8 cellular contexts compared by ENCODE assay signal in genomic region chr5:115295775-115296129, GRCh38. TPM values are rescaled to one million over a fixed set of nuclear protein-coding genes. Genes with fewer than 3 reads are reported as not detected.
A peak's percentile ranks its signal among the peaks of the same experiment; 100 is the strongest.
DNase-seq lines count a peak whose midpoint lies in the region; ATAC-seq, FAIRE-seq and TF ChIP-seq lines count a peak whose summit lies in the region.

No MANE protein-coding gene starts in this region.

- peaks cover 4% of the 10 kb centered on the region for H3K4me1 Mint-ChIP-seq in activated naive CD4-positive, alpha-beta T cell treated with anti-CD3 and anti-CD28 coated beads for 36 hours (ENCODE audit: low read depth)
- peaks cover 12 to 22% of the 10 kb centered on the region in 2 donors for H3K4me1 Mint-ChIP-seq in natural killer cell

- H3K36me3 Mint-ChIP-seq in activated naive CD4-positive, alpha-beta T cell treated with anti-CD3 and anti-CD28 coated beads for 36 hours (ENCODE audit: low read depth): peaks cover 6% of the 10 kb centered on the region
- peaks cover 8% of the 10 kb centered on the region for H3K36me3 Mint-ChIP-seq in natural killer cell

- ATAC-seq in natural killer cell (peak in 1 of 3 donors; percentile 16), HG02852 (IDR thresholded peaks at IDR 0.05; ENCODE audit: unreplicated experiment) (no peak)

- H2BK15ac ChIP-seq in H1 (ENCODE audit: low read length): no peak overlapping the region

- H3K4me2 ChIP-seq in H1 (ENCODE audit: insufficient read depth in 1 of 2, low read depth in 2 of 2, low read length in 2 of 2): peak overlapping the region; percentile 80 to 86

- TF ChIP-seq CTCF in H1 (IDR thresholded peaks at IDR 0.05; ENCODE audit: control extremely low read depth in 1 of 3, insufficient read depth in 1 of 3, low read depth in 1 of 3, low read length in 3 of 3) (no peak), natural killer cell (IDR thresholded peaks at IDR 0.05) (no peak)

- peaks cover 0 to 51% of the 10 kb centered on the region in 2 experiments; a peak in 2 of 4 replicates for H3K79me2 ChIP-seq in H1 (ENCODE audit: control insufficient read depth in 1 of 2, insufficient read depth in 2 of 2, low read length in 2 of 2)

- H4K91ac ChIP-seq in H1 (replicated peaks; ENCODE audit: insufficient read length, low read length): no peak overlapping the region

- H3K4ac ChIP-seq in H1 (replicated peaks; ENCODE audit: insufficient read length, low read depth, low read length): peak overlapping the region; percentile 60

- no peaks in the 10 kb centered on the region for H3K9me3 ChIP-seq in H1 (ENCODE audit: insufficient read depth in 2 of 2, low read depth in 1 of 2, low read length in 1 of 2)

- H4K8ac ChIP-seq in H1 (ENCODE audit: extremely low read depth, insufficient read depth, low read length): peak overlapping the region; percentile 94; the same call in 1 of the 2 replicates

- no peak for TF ChIP-seq EP300 in H1 (IDR thresholded peaks at IDR 0.05; ENCODE audit: borderline replicate concordance in 1 of 2, low read depth in 2 of 2, low read length in 2 of 2)

- peaks cover 7% of the 10 kb centered on the region for H3K23me2 ChIP-seq in H1 (ENCODE audit: low read depth, low read length)

- H2AFZ ChIP-seq in H1 (ENCODE audit: low read length): peak overlapping the region; percentile 80

- peak overlapping the region; percentile 80 for H3K4me3 Mint-ChIP-seq in activated naive CD4-positive, alpha-beta T cell treated with anti-CD3 and anti-CD28 coated beads for 36 hours
- H3K4me3 Mint-ChIP-seq in natural killer cell: peak overlapping the region; percentile 78

- no peak overlapping the region for H3K23ac ChIP-seq in H1 (ENCODE audit: insufficient read length)

- peaks cover 2% of the 10 kb centered on the region; the same call in 1 of the 2 replicates for H3K79me1 ChIP-seq in H1 (ENCODE audit: low read depth, low read length)

- H2BK5ac ChIP-seq in H1 (ENCODE audit: low read depth, low read length): peak overlapping the region; percentile 44; the same call in 1 of the 2 replicates

- H3K27ac Mint-ChIP-seq in activated naive CD4-positive, alpha-beta T cell treated with anti-CD3 and anti-CD28 coated beads for 36 hours: no peak overlapping the region
- peak overlapping the region in 1 of 2 donors; percentile 40 for H3K27ac Mint-ChIP-seq in natural killer cell

- no peaks in the 10 kb centered on the region for H3K36me3 ChIP-seq in H1 (ENCODE audit: control insufficient read depth in 2 of 4, insufficient read depth in 4 of 4, low read length in 3 of 4)

- no peak for TF ChIP-seq POLR2A in H1 (IDR thresholded peaks at IDR 0.05; ENCODE audit: control extremely low read depth in 1 of 2, low read depth in 2 of 2, low read length in 2 of 2)

- no peak for DNase-seq in activated naive CD4-positive, alpha-beta T cell treated with anti-CD3 and anti-CD28 coated beads for 36 hours
- DNase-seq in activated naive CD4-positive, alpha-beta T cell treated with Interleukin-2 at 50 U/mL for 16 hours: no peak
- peak; percentile 50 for DNase-seq in NCI-H526 treated with DMSO at 0.1 percent for 48 hours (lab: John Stamatoyannopoulos, UW)
- DNase-seq in H1 (ENCODE audit: low read depth in 1 of 2, low spot score in 2 of 2): no peak
- DNase-seq in natural killer cell: no peak
- DNase-seq in G401 (ENCODE audit: low spot score): no peak
- no peak for DNase-seq in activated CD8-positive, alpha-beta memory T cell treated with anti-CD3 and anti-CD28 coated beads for 24 hours

- peaks cover 0 to 2% of the 10 kb centered on the region in 2 experiments for H4K20me1 ChIP-seq in H1 (replicated peaks in 1 of 2; ENCODE audit: control insufficient read depth in 1 of 2, insufficient read depth in 2 of 2, low read length in 2 of 2)

- H3K14ac ChIP-seq in H1 (ENCODE audit: insufficient read length): no peak overlapping the region

- 1% methylated on average over 11 of the region's 11 CpGs; no CpG with 5 or more reads in 1 of the 2 experiments for WGBS in H1 (ENCODE audit: extremely low coverage in 1 of 2, insufficient coverage in 1 of 2, insufficient read length in 1 of 2, insufficient replicate concordance in 2 of 2, low coverage in 1 of 2, low lambda C conversion rate in 2 of 2, missing lambda C conversion rate in 1 of 2), 2 experiments

- CTCF ChIA-PET in activated naive CD4-positive, alpha-beta T cell treated with anti-CD3 and anti-CD28 coated beads for 36 hours (lab: Charles Lee): no interaction called here
- CTCF ChIA-PET in H1 (lab: Charles Lee; ENCODE audit: partially characterized antibody): interaction anchor here (1.1 to 4.9 kb wide), 3 partner anchors 14 to 276 kb away, joined by 3 to 25 read pairs (median 4); no protein-coding TSS in a partner anchor

- H3K9ac ChIP-seq in H1 (replicated peaks in 1 of 4; ENCODE audit: extremely low read depth in 1 of 4, low read depth in 3 of 4, low read length in 3 of 4): peak overlapping the region; percentile 63 to 87 (median 86)

- peak; percentile 7 for FAIRE-seq in H1 (lab: Jason Lieb, UNC)

- H3K27me3 Mint-ChIP-seq in activated naive CD4-positive, alpha-beta T cell treated with anti-CD3 and anti-CD28 coated beads for 36 hours (ENCODE audit: low read depth): peaks cover 3% of the 10 kb centered on the region
- H3K27me3 Mint-ChIP-seq in natural killer cell (ENCODE audit: low read depth in 2 of 2): peaks cover 10 to 14% of the 10 kb centered on the region in 2 donors

- H3K56ac ChIP-seq in H1 (replicated peaks; ENCODE audit: insufficient read length, low read depth, low read length): no peak overlapping the region

- intact Hi-C loops in activated naive CD4-positive, alpha-beta T cell treated with anti-CD3 and anti-CD28 coated beads for 36 hours (cut with micrococcal nuclease): loop anchor here (1.0 to 5.0 kb wide), 6 partner anchors 33 to 546 kb away; partner anchors contain the start of genes AP3S1, ATG12, FEM1C and PGGT1B
- intact Hi-C loops in natural killer cell (cut with micrococcal nuclease): no loop called here

- in situ Hi-C loops in G401 (cut with HindIII; ENCODE audit: low sequenced_read_pairs): no loop called here

- 0 out of 7 replicates have a peak, but pooled peaks cover 0 to 2% (median 0%) of the 10 kb centered on the region in 4 experiments for H3K27me3 ChIP-seq in H1 (replicated peaks in 1 of 4; ENCODE audit: control insufficient read depth in 3 of 4, extremely low read depth in 1 of 4, insufficient read depth in 3 of 4, low read length in 3 of 4)

- H2BK20ac ChIP-seq in H1 (ENCODE audit: low read length): no peak overlapping the region

- POLR2A ChIA-PET in H1 (lab: Charles Lee; ENCODE audit: partially characterized antibody): interaction anchor here (0.6 to 2.0 kb wide), 13 partner anchors 10 to 476 kb away, joined by 3 to 18 read pairs (median 3); partner anchors contain the start of genes FEM1C and PGGT1B

- no peak overlapping the region for H2BK120ac ChIP-seq in H1 (replicated peaks; ENCODE audit: low read depth, low read length)

- H3K18ac ChIP-seq in H1 (ENCODE audit: extremely low read depth, low read length): peak overlapping the region; percentile 60

- H3K4me1 ChIP-seq in H1 (replicated peaks in 1 of 4; ENCODE audit: control insufficient read depth in 3 of 4, insufficient read depth in 4 of 4, low read length in 3 of 4): peaks cover 0 to 3% (median 1%) of the 10 kb centered on the region in 4 experiments; a peak in 2 of 7 replicates

- H3K9me3 Mint-ChIP-seq in activated naive CD4-positive, alpha-beta T cell treated with anti-CD3 and anti-CD28 coated beads for 36 hours: peaks cover 6% of the 10 kb centered on the region
- H3K9me3 Mint-ChIP-seq in natural killer cell: peaks cover 3 to 5% of the 10 kb centered on the region in 2 donors

- no peak for TF ChIP-seq RAD21 in H1 (IDR thresholded peaks at IDR 0.05 in 1 of 2, conservative IDR thresholded peaks at IDR 0.05 in 1 of 2; ENCODE audit: low read depth in 2 of 2, low read length in 2 of 2)

- peak overlapping the region; percentile 44 for H4K5ac ChIP-seq in H1 (ENCODE audit: insufficient read length, low read depth, low read length)

- peak overlapping the region; percentile 53; the same call in 1 of the 2 replicates for H3K27ac ChIP-seq in H1 (ENCODE audit: low read depth, low read length)

- H2BK12ac ChIP-seq in H1 (ENCODE audit: low read depth, low read length): peak overlapping the region; percentile 80; the same call in 1 of the 2 replicates

- H2AK5ac ChIP-seq in H1 (ENCODE audit: low read depth, low read length): no peak overlapping the region

- peak overlapping the region; percentile 87 to 98 (median 90) for H3K4me3 ChIP-seq in H1 (ENCODE audit: extremely low read depth in 1 of 4, insufficient read depth in 2 of 4, low read depth in 3 of 4, low read length in 4 of 4)

TF ChIP-seq in H1, 55 proteins besides CTCF, POLR2A, EP300 and RAD21:
- TF ChIP-seq ASH2L (IDR thresholded peaks at IDR 0.05; ENCODE audit: low read length) (peak; percentile 38), RFX5 (IDR thresholded peaks at IDR 0.05; ENCODE audit: borderline replicate concordance, low read depth, low read length) (no peak)
TF ChIP-seq in H1: peak in this region for 1.

RNA-seq across cellular contexts. Expression of gene CCDC112, which starts 0.7 kb away (rescaled TPM):
- 1 to 10 TPM; 1.9 to 2.1 TPM for total RNA-seq in activated naive CD4-positive, alpha-beta T cell treated with anti-CD3 and anti-CD28 coated beads for 36 hours
- total RNA-seq in H1 (2021; fragmentation: NEBNext Ultra II Directional; extraction: Animal tissue kit (Norgen Biotek cat#: 25700)): 13.2 and 15.6 TPM in 2 replicates
- polyA plus RNA-seq in H1 (2011; rRNA removed): 3.3 and 3.7 TPM in 2 replicates
- polyA plus RNA-seq in H1 (2011; cell fraction: cytosol; rRNA removed): 5.2 TPM
- polyA plus RNA-seq in H1 (2011; cell fraction: nucleus; rRNA removed): 1.5 TPM
- polyA plus RNA-seq in H1 (2012, experiment 1 of 2): 4.5 to 13.6 TPM (median 5.8 TPM) in 4 replicates
- polyA plus RNA-seq in H1 (2012, experiment 2 of 2): 1.2 TPM
- polyA plus RNA-seq in H1 (2013, experiment 1 of 2): 54.4 TPM
- 49.7 TPM for polyA plus RNA-seq in H1 (2013, experiment 2 of 2)
- polyA minus RNA-seq in H1 (2011; rRNA and poly(A)+ RNA removed): 0.66 and 1.1 TPM in 2 replicates
- polyA minus RNA-seq in H1 (2011; cell fraction: cytosol; rRNA and poly(A)+ RNA removed): 2.9 TPM
- 8.0 TPM for polyA minus RNA-seq in H1 (2011; cell fraction: nucleus; rRNA and poly(A)+ RNA removed)
- 1 to 10 TPM; 2.5 to 3.7 (median 3.1) TPM for total RNA-seq in natural killer cell
- total RNA-seq in G401 (2014; rRNA removed; shearing (Covaris generic)): 8.7 and 9.0 TPM in 2 replicates

RNA-seq across cellular contexts. Expression of gene PGGT1B, which starts 33.1 kb away (rescaled TPM):
- 10 to 100 TPM; 35.8 to 37.4 TPM for total RNA-seq in activated naive CD4-positive, alpha-beta T cell treated with anti-CD3 and anti-CD28 coated beads for 36 hours
- total RNA-seq in H1 (2021; fragmentation: NEBNext Ultra II Directional; extraction: Animal tissue kit (Norgen Biotek cat#: 25700)): 43.1 and 43.3 TPM in 2 replicates
- polyA plus RNA-seq in H1 (2011; rRNA removed): 1.9 and 2.3 TPM in 2 replicates
- polyA plus RNA-seq in H1 (2011; cell fraction: cytosol; rRNA removed): 1.2 TPM
- 2.8 TPM for polyA plus RNA-seq in H1 (2011; cell fraction: nucleus; rRNA removed)
- polyA plus RNA-seq in H1 (2012, experiment 1 of 2): 15.2 to 28.7 TPM (median 18.3 TPM) in 4 replicates
- 1.0 TPM for polyA plus RNA-seq in H1 (2012, experiment 2 of 2)
- polyA plus RNA-seq in H1 (2013, experiment 1 of 2): 7.3 TPM
- 7.5 TPM for polyA plus RNA-seq in H1 (2013, experiment 2 of 2)
- polyA minus RNA-seq in H1 (2011; rRNA and poly(A)+ RNA removed): 17.0 TPM in 2 replicates
- 7.4 TPM for polyA minus RNA-seq in H1 (2011; cell fraction: cytosol; rRNA and poly(A)+ RNA removed)
- 31.3 TPM for polyA minus RNA-seq in H1 (2011; cell fraction: nucleus; rRNA and poly(A)+ RNA removed)
- total RNA-seq in natural killer cell: 10 to 100 TPM; 39.5 to 60.1 (median 46.1) TPM
- total RNA-seq in G401 (2014; rRNA removed; shearing (Covaris generic)): 5.6 and 9.3 TPM in 2 replicates
